In the genomic region with DNA sequence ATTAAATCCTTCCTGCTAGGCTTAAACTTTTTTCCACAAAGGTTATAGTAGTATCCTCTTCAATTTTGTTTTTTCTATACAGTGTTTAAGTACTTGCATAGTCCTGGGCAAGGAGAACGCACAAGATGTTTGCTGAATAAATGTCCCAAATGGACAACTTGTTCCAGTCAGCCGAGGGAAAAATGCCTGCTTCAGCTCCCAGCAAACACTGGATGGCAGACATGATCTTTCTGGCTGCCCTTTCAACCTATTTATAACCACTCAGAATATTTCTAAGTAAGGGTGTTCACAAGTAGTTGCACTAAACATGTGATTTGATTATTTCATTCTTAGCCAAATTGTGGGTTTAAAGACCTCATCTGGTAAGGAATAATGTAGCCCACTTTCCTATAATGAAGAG, we compare ENCODE assay signal across 9 cellular contexts. TPM values are rescaled to one million over a fixed set of nuclear protein-coding genes. Genes with fewer than 3 reads are reported as not detected.
DNase-seq lines count a peak whose midpoint lies in the region; ATAC-seq, FAIRE-seq and TF ChIP-seq lines count a peak whose summit lies in the region.
"Had no signal": no experiment of that assay in that cellular context is flagged by ENCODE, and none has a peak within 500 bp of the region (broad histone marks: within the 10 kb centered on the region; RNA-seq: fewer than 3 reads in every experiment).

No MANE protein-coding gene starts in this region.

- no peak overlapping the region for H3K27ac ChIP-seq in MM.1S (ENCODE audit: low read length)
- no peak overlapping the region for H3K27ac ChIP-seq in endothelial cell of umbilical vein (ENCODE audit: insufficient read depth, low read depth, low read length)

- peak; percentile 40 for TF ChIP-seq CTCF in CD14-positive monocyte (IDR thresholded peaks at IDR 0.05)
- TF ChIP-seq CTCF in MM.1S (IDR thresholded peaks at IDR 0.05; ENCODE audit: low read length): peak; percentile 37
- peak; percentile 27 to 36 for TF ChIP-seq CTCF in endothelial cell of umbilical vein (IDR thresholded peaks at IDR 0.05; ENCODE audit: extremely low read depth in 1 of 2, insufficient read depth in 1 of 2, low read depth in 1 of 2, low read length in 2 of 2)

- H2AFZ ChIP-seq in MM.1S (ENCODE audit: low read length): no peak overlapping the region
- no peak overlapping the region for H2AFZ ChIP-seq in endothelial cell of umbilical vein (ENCODE audit: low read depth, low read length)

- H4K20me1 ChIP-seq in MM.1S (ENCODE audit: insufficient read depth, low read length) (no peaks in the 10 kb centered on the region), endothelial cell of umbilical vein (replicated peaks; ENCODE audit: control insufficient read depth, extremely low read depth, insufficient read depth, low read length) (no peaks in the 10 kb centered on the region)

- H3K4me3 Mint-ChIP-seq in CD14-positive monocyte: no peak overlapping the region
- H3K4me3 Mint-ChIP-seq in naive B cell: no peak overlapping the region
- no peak overlapping the region for H3K4me3 Mint-ChIP-seq in T-cell
- H3K4me3 Mint-ChIP-seq in activated naive CD8-positive, alpha-beta T cell treated with anti-CD3 and anti-CD28 coated beads, Interleukin-2, amount 50 U/mL, for 24 hours: no peak overlapping the region

- no peak for FAIRE-seq in endothelial cell of umbilical vein (lab: Jason Lieb, UNC)

- H3K4me1 ChIP-seq in MM.1S (ENCODE audit: low read length) (no peaks in the 10 kb centered on the region), endothelial cell of umbilical vein (ENCODE audit: control insufficient read depth, extremely low read depth, insufficient read depth, low read length) (no peaks in the 10 kb centered on the region)

- no peaks in the 10 kb centered on the region for H3K4me1 Mint-ChIP-seq in CD14-positive monocyte
- H3K4me1 Mint-ChIP-seq in naive B cell: peaks cover 0 to 3% (median 0%) of the 10 kb centered on the region in 3 donors
- H3K4me1 Mint-ChIP-seq in T-cell: no peaks in the 10 kb centered on the region
- H3K4me1 Mint-ChIP-seq in activated naive CD8-positive, alpha-beta T cell treated with anti-CD3 and anti-CD28 coated beads, Interleukin-2, amount 50 U/mL, for 24 hours: no peaks in the 10 kb centered on the region

- H3K36me3 ChIP-seq in MM.1S (replicated peaks; ENCODE audit: insufficient read depth, low read length) (no peaks in the 10 kb centered on the region), endothelial cell of umbilical vein (ENCODE audit: control insufficient read depth in 2 of 2, extremely low read depth in 1 of 2, insufficient read depth in 2 of 2, low read length in 2 of 2) (peaks cover 11 to 21% of the 10 kb centered on the region in 2 experiments)

- DNase-seq in CD14-positive monocyte (ENCODE audit: low spot score) (no peak), MM.1S (no peak), endothelial cell of umbilical vein (ENCODE audit: low read depth, low spot score) (peak; percentile 53), naive B cell (peak; percentile 17), 8988T (no peak), T-cell (no peak)
- no peak for DNase-seq in activated naive CD8-positive, alpha-beta T cell treated with anti-CD3 and anti-CD28 coated beads, Interleukin-2, amount 50 U/mL, for 24 hours
- DNase-seq: activated CD4-positive, CD25-positive, alpha-beta regulatory T cell had no signal

- H3K4me2 ChIP-seq in MM.1S (ENCODE audit: low read depth, low read length): no peak overlapping the region
- H3K4me2 ChIP-seq in endothelial cell of umbilical vein (ENCODE audit: insufficient read depth, low read length): no peak overlapping the region

- no peaks in the 10 kb centered on the region for H3K27me3 Mint-ChIP-seq in CD14-positive monocyte (ENCODE audit: low read depth in 3 of 3)
- H3K27me3 Mint-ChIP-seq in naive B cell: no peaks in the 10 kb centered on the region
- H3K27me3 Mint-ChIP-seq in T-cell: no peaks in the 10 kb centered on the region
- H3K27me3 Mint-ChIP-seq in activated naive CD8-positive, alpha-beta T cell treated with anti-CD3 and anti-CD28 coated beads, Interleukin-2, amount 50 U/mL, for 24 hours: no peaks in the 10 kb centered on the region

- no peak for ATAC-seq in naive B cell (ENCODE audit: low read depth in 2 of 2)
- no peak for ATAC-seq in GM18498 (IDR thresholded peaks at IDR 0.05; ENCODE audit: unreplicated experiment)
- ATAC-seq in T-cell (replicated peaks in 1 of 4): no peak
- no peak for ATAC-seq in activated naive CD8-positive, alpha-beta T cell treated with anti-CD3 and anti-CD28 coated beads, Interleukin-2, amount 50 U/mL, for 24 hours

- H3K36me3 Mint-ChIP-seq in CD14-positive monocyte: peaks cover 60 to 74% of the 10 kb centered on the region in 2 donors
- H3K36me3 Mint-ChIP-seq in naive B cell: peaks cover 19 to 20% of the 10 kb centered on the region in 2 donors
- peaks cover 2% of the 10 kb centered on the region for H3K36me3 Mint-ChIP-seq in T-cell
- no peaks in the 10 kb centered on the region for H3K36me3 Mint-ChIP-seq in activated naive CD8-positive, alpha-beta T cell treated with anti-CD3 and anti-CD28 coated beads, Interleukin-2, amount 50 U/mL, for 24 hours (ENCODE audit: low read depth)

- dilution Hi-C loops in endothelial cell of umbilical vein (cut with MboI; ENCODE audit: extremely low pct_ligation_motif_present, low sequenced_read_pairs): no loop called here

- H3K9me3 ChIP-seq in MM.1S (replicated peaks; ENCODE audit: insufficient read depth, low read length) (no peaks in the 10 kb centered on the region), endothelial cell of umbilical vein (replicated peaks; ENCODE audit: control insufficient read depth, insufficient read depth, low read length) (no peaks in the 10 kb centered on the region)

- POLR2A ChIA-PET in endothelial cell of umbilical vein (lab: Charles Lee) (no interaction called here), T-cell (lab: Charles Lee) (no interaction called here)

- no peaks in the 10 kb centered on the region for H3K9me2 ChIP-seq in MM.1S (replicated peaks; ENCODE audit: insufficient read depth, low read length)

- H3K79me2 ChIP-seq in MM.1S (ENCODE audit: low read length) (no peaks in the 10 kb centered on the region), endothelial cell of umbilical vein (ENCODE audit: control insufficient read depth, insufficient read depth, low read length) (peaks cover 29% of the 10 kb centered on the region)

- TF ChIP-seq POLR2A in endothelial cell of umbilical vein (IDR thresholded peaks at IDR 0.05; ENCODE audit: low read depth, low read length): no peak

- H3K4me3 ChIP-seq in MM.1S (ENCODE audit: low read length): no peak overlapping the region
- H3K4me3 ChIP-seq in endothelial cell of umbilical vein (replicated peaks in 1 of 3; ENCODE audit: insufficient read depth in 1 of 3, low read depth in 1 of 3, low read length in 3 of 3): no peak overlapping the region

- H3K9me3 Mint-ChIP-seq in CD14-positive monocyte (no peaks in the 10 kb centered on the region), naive B cell (no peaks in the 10 kb centered on the region), T-cell (no peaks in the 10 kb centered on the region)
- H3K9me3 Mint-ChIP-seq in activated naive CD8-positive, alpha-beta T cell treated with anti-CD3 and anti-CD28 coated beads, Interleukin-2, amount 50 U/mL, for 24 hours: no peaks in the 10 kb centered on the region

- no TSS peak for BruUV-seq in endothelial cell of umbilical vein (replicated peaks; lab: Mats Ljungman, UMichigan)

- H3K27ac Mint-ChIP-seq in CD14-positive monocyte: no peak overlapping the region
- peak overlapping the region in 1 of 6 donors; percentile 74 for H3K27ac Mint-ChIP-seq in naive B cell
- H3K27ac Mint-ChIP-seq in T-cell: no peak overlapping the region
- no peak overlapping the region for H3K27ac Mint-ChIP-seq in activated naive CD8-positive, alpha-beta T cell treated with anti-CD3 and anti-CD28 coated beads, Interleukin-2, amount 50 U/mL, for 24 hours

- H3F3A ChIP-seq in MM.1S (ENCODE audit: insufficient read depth, low read length): no peaks in the 10 kb centered on the region

- no peak overlapping the region for H3K9ac ChIP-seq in MM.1S (ENCODE audit: low read length)
- no peak overlapping the region for H3K9ac ChIP-seq in endothelial cell of umbilical vein (replicated peaks; ENCODE audit: extremely low read depth, insufficient read depth, low read length)

- intact Hi-C loops in CD14-positive monocyte (cut with micrococcal nuclease) (no loop called here), endothelial cell of umbilical vein (cut with micrococcal nuclease) (loop anchor here (1.0 kb wide), 1 partner anchor 137 kb away; no protein-coding TSS in a partner anchor)

- no peaks in the 10 kb centered on the region for H3K9me1 ChIP-seq in endothelial cell of umbilical vein (replicated peaks; ENCODE audit: control insufficient read depth, extremely low read depth, insufficient read depth, low read length)

- H3K27me3 ChIP-seq in MM.1S (replicated peaks; ENCODE audit: insufficient read depth, low read length): no peaks in the 10 kb centered on the region
- no peaks in the 10 kb centered on the region for H3K27me3 ChIP-seq in endothelial cell of umbilical vein (ENCODE audit: control insufficient read depth in 2 of 2, insufficient read depth in 2 of 2, low read length in 2 of 2)

- CTCF ChIA-PET in endothelial cell of umbilical vein (lab: Charles Lee) (interaction anchor here (0.7 to 1.4 kb wide), 11 partner anchors 8 to 142 kb away, joined by 3 to 15 read pairs (median 3); partner anchors contain the start of gene ACTL6A), T-cell (lab: Charles Lee) (no interaction called here)

TF ChIP-seq in endothelial cell of umbilical vein, 7 proteins besides CTCF, POLR2A, EP300 and RAD21 (continues in another document):
- TF ChIP-seq JUN (IDR thresholded peaks at IDR 0.05; ENCODE audit: borderline replicate concordance, insufficient read depth, insufficient read length, low read depth) (no peak), POLR2AphosphoS5 (IDR thresholded peaks at IDR 0.05; ENCODE audit: insufficient read depth, low read depth, low read length) (no peak), FOS (IDR thresholded peaks at IDR 0.05; ENCODE audit: borderline replicate concordance, insufficient read depth, low read length) (no peak), MAX (IDR thresholded peaks at IDR 0.05; ENCODE audit: insufficient read depth, insufficient read length) (no peak)

RNA-seq across cellular contexts. Expression of gene GNB4, which starts 29.8 kb away (rescaled TPM):
- 10 to 100 TPM; 63.5 to 65.1 TPM for polyA plus RNA-seq in CD14-positive monocyte
- 61.9 and 62.6 TPM in 2 replicates for total RNA-seq in endothelial cell of umbilical vein
- 22.2 and 30.3 TPM in 2 replicates for polyA plus RNA-seq in endothelial cell of umbilical vein
- polyA plus RNA-seq in endothelial cell of umbilical vein (2011; cell fraction: cytosol; rRNA removed): 23.5 and 24.5 TPM in 2 replicates
- polyA plus RNA-seq in endothelial cell of umbilical vein (2011; cell fraction: nucleus; rRNA removed): 26.2 and 28.2 TPM in 2 replicates
- polyA plus RNA-seq in endothelial cell of umbilical vein (2012): 28.2 and 41.8 TPM in 2 replicates
- polyA minus RNA-seq in endothelial cell of umbilical vein: 134 TPM in 2 replicates
- 28.9 TPM for polyA minus RNA-seq in endothelial cell of umbilical vein (2011; cell fraction: cytosol; rRNA and poly(A)+ RNA removed)
- polyA minus RNA-seq in endothelial cell of umbilical vein (2011; cell fraction: nucleus; rRNA and poly(A)+ RNA removed): 36.2 and 51.3 TPM in 2 replicates
- 10 to 100 TPM; 12.9 to 53.9 (median 44.7) TPM for polyA plus RNA-seq in naive B cell (ENCODE audit: low read depth in 6 of 6)
- 1 to 10 TPM in 2 of 5 donors, under 1 TPM in 3; 0.26 to 2.7 (median 0.73) TPM for total RNA-seq in T-cell

Comparison
In these comparisons a context has a peak if more than half of its experiments do, and no peak if none do; other contexts are left out.
1. DNase-seq: peak in endothelial cell of umbilical vein (single experiment) and naive B cell (single experiment); none in CD14-positive monocyte (single experiment), MM.1S (single experiment), 8988T (single experiment), T-cell (0 of 34) and activated naive CD8-positive, alpha-beta T cell treated with anti-CD3 and anti-CD28 coated beads, Interleukin-2, amount 50 U/mL, for 24 hours (single experiment).
2. Peak in every context shown above with its lines, with median percentiles within 50 percentile points of each other: CTCF ChIP-seq.